8 cellular contexts compared by ENCODE assay signal in genomic region chr2:12005886-12006681, GRCh38.
DNase-seq lines count a peak whose midpoint lies in the region; ATAC-seq and TF ChIP-seq lines count a peak whose summit lies in the region.

No MANE protein-coding gene starts in this region.

- no peak overlapping the region for H3K4me3 Mint-ChIP-seq in natural killer cell treated with Interleukin-12 subunit alpha and Interleukin-12 subunit beta and Interleukin-15 and Interleukin-18, amount 100 ng/mL, for 72 hours

- H3K4me3 ChIP-seq in BLaER1 treated with 17β-estradiol and CSF1 and Interleukin-3, amounts not matched to agents 10 nM and 100 nM: no peak overlapping the region
- H3K4me3 ChIP-seq in astrocyte of the cerebellum (ENCODE audit: low read depth, low read length): no peak overlapping the region
- H3K4me3 ChIP-seq in aorta (ENCODE audit: low read length in 2 of 2): no peak overlapping the region

- in situ Hi-C loops in astrocyte of the cerebellum (cut with HindIII; ENCODE audit: low sequenced_read_pairs): no loop called here

- peaks cover 28 to 45% (median 37%) of the 10 kb centered on the region in 10 experiments for H3K4me1 ChIP-seq in BLaER1 treated with 17β-estradiol and CSF1 and Interleukin-3, amounts not matched to agents 10 nM and 100 nM
- H3K4me1 ChIP-seq in aorta (ENCODE audit: control insufficient read depth in 1 of 2, insufficient read depth in 2 of 2, low read length in 2 of 2): no peaks in the 10 kb centered on the region

- peak; percentile 42 for DNase-seq in T follicular helper cell (ENCODE audit: low read depth)
- peak; percentile 82 for DNase-seq in astrocyte of the cerebellum (ENCODE audit: low read depth)
- DNase-seq in natural killer cell treated with Interleukin-12 subunit alpha and Interleukin-12 subunit beta and Interleukin-15 and Interleukin-18, amount 100 ng/mL, for 72 hours (ENCODE audit: low spot score): peak; percentile 89
- DNase-seq in LoVo (ENCODE audit: low spot score): no peak
- no peak for DNase-seq in aorta

- no peaks in the 10 kb centered on the region for H3K36me3 ChIP-seq in BLaER1 treated with 17β-estradiol and CSF1 and Interleukin-3, amounts not matched to agents 10 nM and 100 nM
- no peaks in the 10 kb centered on the region for H3K36me3 ChIP-seq in aorta (ENCODE audit: control insufficient read depth in 1 of 2, insufficient read depth in 2 of 2, low read length in 1 of 2)

- intact Hi-C loops in aorta (cut with DNase I): no loop called here

- H3K9me3 Mint-ChIP-seq in natural killer cell treated with Interleukin-12 subunit alpha and Interleukin-12 subunit beta and Interleukin-15 and Interleukin-18, amount 100 ng/mL, for 72 hours: peaks cover under 1% of the 10 kb centered on the region

- H4K20me1 ChIP-seq in BLaER1 treated with 17β-estradiol and CSF1 and Interleukin-3, amounts not matched to agents 10 nM and 100 nM: no peaks in the 10 kb centered on the region

- peaks cover 0 to 29% (median 0%) of the 10 kb centered on the region in 11 experiments; a peak in 4 of 22 replicates for H3K27me3 ChIP-seq in BLaER1 treated with 17β-estradiol and CSF1 and Interleukin-3, amounts not matched to agents 10 nM and 100 nM
- no peaks in the 10 kb centered on the region for H3K27me3 ChIP-seq in aorta (ENCODE audit: control insufficient read depth in 1 of 2, insufficient read depth in 2 of 2, low read length in 1 of 2)

- H3K27me3 Mint-ChIP-seq in natural killer cell treated with Interleukin-12 subunit alpha and Interleukin-12 subunit beta and Interleukin-15 and Interleukin-18, amount 100 ng/mL, for 72 hours: peaks cover 62 to 98% of the 10 kb centered on the region in 2 donors

- ATAC-seq in GM19397 (IDR thresholded peaks at IDR 0.05; ENCODE audit: unreplicated experiment) (peak; percentile 84), HG03520 (IDR thresholded peaks at IDR 0.05; ENCODE audit: unreplicated experiment) (peak; percentile 58), aorta (ENCODE audit: low FRiP score) (no peak)
- ATAC-seq in natural killer cell treated with Interleukin-12 subunit alpha and Interleukin-12 subunit beta and Interleukin-15 and Interleukin-18, amount 100 ng/mL, for 72 hours: peak; percentile 96 to 97

- peaks cover 3% of the 10 kb centered on the region for H3K36me3 Mint-ChIP-seq in natural killer cell treated with Interleukin-12 subunit alpha and Interleukin-12 subunit beta and Interleukin-15 and Interleukin-18, amount 100 ng/mL, for 72 hours

- WGBS in aorta, 2 donors: 69 to 74% methylated on average over 8 of the region's 8 CpGs

- peaks cover 27 to 35% of the 10 kb centered on the region in 2 donors for H3K4me1 Mint-ChIP-seq in natural killer cell treated with Interleukin-12 subunit alpha and Interleukin-12 subunit beta and Interleukin-15 and Interleukin-18, amount 100 ng/mL, for 72 hours (ENCODE audit: low read depth in 2 of 2)

- peak overlapping the region; percentile 2 to 75 (median 40); a peak in 21 of 22 replicates for H3K4me2 ChIP-seq in BLaER1 treated with 17β-estradiol and CSF1 and Interleukin-3, amounts not matched to agents 10 nM and 100 nM

- no peak overlapping the region for H3K27ac ChIP-seq in BLaER1 treated with 17β-estradiol and CSF1 and Interleukin-3, amounts not matched to agents 10 nM and 100 nM
- no peak overlapping the region for H3K27ac ChIP-seq in aorta (ENCODE audit: low read depth in 1 of 2, low read length in 2 of 2)

- peak overlapping the region in 1 of 11 experiments; percentile 14; a peak in 1 of 22 replicates for H3K9ac ChIP-seq in BLaER1 treated with 17β-estradiol and CSF1 and Interleukin-3, amounts not matched to agents 10 nM and 100 nM

- TF ChIP-seq CTCF in astrocyte of the cerebellum (IDR thresholded peaks at IDR 0.05; ENCODE audit: low read depth, low read length, missing control alignments): no peak

- peak overlapping the region; percentile 57 to 65 for H3K27ac Mint-ChIP-seq in natural killer cell treated with Interleukin-12 subunit alpha and Interleukin-12 subunit beta and Interleukin-15 and Interleukin-18, amount 100 ng/mL, for 72 hours

- H3K9me3 ChIP-seq in BLaER1 treated with 17β-estradiol and CSF1 and Interleukin-3, amounts not matched to agents 10 nM and 100 nM (replicated peaks in 1 of 11): peaks cover 0 to 21% (median 11%) of the 10 kb centered on the region in 11 experiments; a peak in 13 of 22 replicates
- H3K9me3 ChIP-seq in aorta (ENCODE audit: control insufficient read depth, low read length): no peaks in the 10 kb centered on the region

Comparison
In these comparisons a context has a peak if more than half of its experiments do, and no peak if none do; other contexts are left out.
1. DNase-seq: peak in T follicular helper cell (single experiment), astrocyte of the cerebellum (single experiment) and natural killer cell treated with Interleukin-12 subunit alpha and Interleukin-12 subunit beta and Interleukin-15 and Interleukin-18, amount 100 ng/mL, for 72 hours (single experiment); none in LoVo (single experiment) and aorta (0 of 2).